In genomic region chr1:36224537-36225297, GRCh38 we compare ENCODE assay signal across 8 cellular contexts. TPM values are rescaled to one million over a fixed set of nuclear protein-coding genes. Genes with fewer than 3 reads are reported as not detected.
A peak's percentile ranks its signal among the peaks of the same experiment; 100 is the strongest.
DNase-seq lines count a peak whose midpoint lies in the region; ATAC-seq, FAIRE-seq and TF ChIP-seq lines count a peak whose summit lies in the region.

No MANE protein-coding gene starts in this region.

- H3K9me3 ChIP-seq in T-helper 17 cell (ENCODE audit: control insufficient read depth, low read length, poor library complexity, severe bottlenecking) (no peaks in the 10 kb centered on the region), H1 (ENCODE audit: insufficient read depth in 2 of 2, low read depth in 1 of 2, low read length in 1 of 2) (no peaks in the 10 kb centered on the region), mesodermal cell (ENCODE audit: control insufficient read depth, low read length) (no peaks in the 10 kb centered on the region), transverse colon (no peaks in the 10 kb centered on the region)

- TF ChIP-seq EP300 in H1 (IDR thresholded peaks at IDR 0.05; ENCODE audit: borderline replicate concordance in 1 of 2, low read depth in 2 of 2, low read length in 2 of 2) = no peak
- TF ChIP-seq EP300 in transverse colon (IDR thresholded peaks at IDR 0.05; ENCODE audit: low read depth) = no peak

- H3K27me3 ChIP-seq in H1 (replicated peaks in 1 of 4; ENCODE audit: control insufficient read depth in 3 of 4, extremely low read depth in 1 of 4, insufficient read depth in 3 of 4, low read length in 3 of 4) (no peaks in the 10 kb centered on the region), transverse colon (no peaks in the 10 kb centered on the region)

- 0 out of 2 replicates have a peak overlapping the region, but pooled peaks have one; percentile 74 for H2BK15ac ChIP-seq in H1 (ENCODE audit: low read length)

- peak overlapping the region; percentile 82 to 98 (median 96) for H3K9ac ChIP-seq in H1 (replicated peaks in 1 of 4; ENCODE audit: extremely low read depth in 1 of 4, low read depth in 3 of 4, low read length in 3 of 4)

- H2BK120ac ChIP-seq in H1 (replicated peaks; ENCODE audit: low read depth, low read length) = no peak overlapping the region

- WGBS in H1 (ENCODE audit: extremely low coverage in 1 of 2, insufficient coverage in 1 of 2, insufficient read length in 1 of 2, insufficient replicate concordance in 2 of 2, low coverage in 1 of 2, low lambda C conversion rate in 2 of 2, missing lambda C conversion rate in 1 of 2), 2 experiments = 2% methylated on average over 28 of the region's 29 CpGs; no CpG with 5 or more reads in 1 of the 2 experiments
- WGBS in mesodermal cell (ENCODE audit: insufficient coverage in 2 of 2), 2 experiments = 0% methylated on average over 21 to 23 of the region's 29 CpGs
- WGBS in transverse colon (ENCODE audit: low coverage in 1 of 2), 2 donors = 0% methylated on average over 29 of the region's 29 CpGs; no CpG with 5 or more reads in 1 of the 2 donors

- ATAC-seq in GM18868 (IDR thresholded peaks at IDR 0.05; ENCODE audit: unreplicated experiment) (peak; percentile 56), HG03060 (IDR thresholded peaks at IDR 0.05; ENCODE audit: low read depth, unreplicated experiment) (peak; percentile 1), T-helper 17 cell (peak; percentile 61)

- POLR2A ChIA-PET in H1 (lab: Charles Lee; ENCODE audit: partially characterized antibody) = interaction anchor here (0.8 to 5.0 kb wide), 27 partner anchors 8 to 239 kb away, joined by 3 to 48 read pairs (median 5); partner anchors contain the start of genes MAP7D1, MRPS15, SH3D21 and STK40

- H4K91ac ChIP-seq in H1 (replicated peaks; ENCODE audit: insufficient read length, low read length) = peak overlapping the region; percentile 48

- peak overlapping the region; percentile 94 for H4K8ac ChIP-seq in H1 (ENCODE audit: extremely low read depth, insufficient read depth, low read length)

- peak overlapping the region; percentile 95 for H3K18ac ChIP-seq in H1 (ENCODE audit: extremely low read depth, low read length)

- TF ChIP-seq POLR2A in H1 (IDR thresholded peaks at IDR 0.05; ENCODE audit: control extremely low read depth in 1 of 2, low read depth in 2 of 2, low read length in 2 of 2) = peak in 1 of 2 experiments; percentile 37; a peak in 1 of 3 replicates
- TF ChIP-seq POLR2A in transverse colon (IDR thresholded peaks at IDR 0.05) = no peak

- H2BK12ac ChIP-seq in H1 (ENCODE audit: low read depth, low read length) = peak overlapping the region; percentile 78; the same call in 1 of the 2 replicates

- no peak overlapping the region for H2AK5ac ChIP-seq in H1 (ENCODE audit: low read depth, low read length)

- H3K36me3 Mint-ChIP-seq in T-helper 17 cell (ENCODE audit: low read depth) = peaks cover 6% of the 10 kb centered on the region

- peak; percentile 36 for DNase-seq in NCI-H187 treated with DMSO at 0.1 percent for 48 hours (lab: John Stamatoyannopoulos, UW)
- peak in 1 of 3 donors; percentile 69 for DNase-seq in T-helper 17 cell
- peak; percentile 23 to 88 for DNase-seq in H1 (ENCODE audit: low read depth in 1 of 2, low spot score in 2 of 2)
- DNase-seq in transverse colon = no peak

- H3K4me2 ChIP-seq in H1 (ENCODE audit: insufficient read depth in 1 of 2, low read depth in 2 of 2, low read length in 2 of 2) = peak overlapping the region; percentile 84 to 94

- FAIRE-seq in H1 (lab: Jason Lieb, UNC) = no peak

- CTCF ChIA-PET in H1 (lab: Charles Lee; ENCODE audit: partially characterized antibody) = interaction anchor here (0.6 to 5.0 kb wide), 27 partner anchors 10 to 204 kb away, joined by 3 to 38 read pairs (median 4); partner anchors contain the start of genes LSM10 and TRAPPC3

- no peak overlapping the region for H3K23ac ChIP-seq in H1 (ENCODE audit: insufficient read length)

- H3K79me2 ChIP-seq in H1 (ENCODE audit: control insufficient read depth in 1 of 2, insufficient read depth in 2 of 2, low read length in 2 of 2) = peaks cover 39 to 54% of the 10 kb centered on the region in 2 experiments

- H3K79me1 ChIP-seq in H1 (ENCODE audit: low read depth, low read length) = no peaks in the 10 kb centered on the region; the same call in 1 of the 2 replicates

- no peak overlapping the region for H2BK20ac ChIP-seq in H1 (ENCODE audit: low read length)

- peak overlapping the region; percentile 64 for H4K5ac ChIP-seq in H1 (ENCODE audit: insufficient read length, low read depth, low read length)

- peak overlapping the region; percentile 95 for H3K4me3 Mint-ChIP-seq in T-helper 17 cell

- peaks cover 34% of the 10 kb centered on the region for H3K4me1 Mint-ChIP-seq in T-helper 17 cell

- TF ChIP-seq CTCF in C4-2B (conservative IDR thresholded peaks at IDR 0.05) (no peak; the same call in 1 of the 2 replicates), H1 (IDR thresholded peaks at IDR 0.05; ENCODE audit: control extremely low read depth in 1 of 3, insufficient read depth in 1 of 3, low read depth in 1 of 3, low read length in 3 of 3) (peak in 2 of 3 experiments; percentile 36 to 53; a peak in 2 of 4 replicates), transverse colon (IDR thresholded peaks at IDR 0.05) (peak; percentile 41 to 69 (median 46))

- intact Hi-C loops in transverse colon (cut with DNase I; ENCODE audit: low total_unique reads) = no loop called here

- peak overlapping the region; percentile 93 for H2BK5ac ChIP-seq in H1 (ENCODE audit: low read depth, low read length)

- H3K14ac ChIP-seq in H1 (ENCODE audit: insufficient read length) = no peak overlapping the region

- peak in 1 of 2 experiments; percentile 35; a peak in 1 of 4 replicates for TF ChIP-seq RAD21 in H1 (IDR thresholded peaks at IDR 0.05 in 1 of 2, conservative IDR thresholded peaks at IDR 0.05 in 1 of 2; ENCODE audit: low read depth in 2 of 2, low read length in 2 of 2)

- peaks cover 2% of the 10 kb centered on the region for H3K23me2 ChIP-seq in H1 (ENCODE audit: low read depth, low read length)

- H3K4me1 ChIP-seq in H1 (replicated peaks in 1 of 4; ENCODE audit: control insufficient read depth in 3 of 4, insufficient read depth in 4 of 4, low read length in 3 of 4) = peaks cover 0 to 3% (median 0%) of the 10 kb centered on the region in 4 experiments; a peak in 1 of 7 replicates
- peaks cover 15% of the 10 kb centered on the region for H3K4me1 ChIP-seq in mesodermal cell (ENCODE audit: control insufficient read depth, insufficient read depth, low read length, poor library complexity, severe bottlenecking)
- peaks cover 13 to 42% (median 34%) of the 10 kb centered on the region in 4 donors for H3K4me1 ChIP-seq in transverse colon

- H3K4me3 ChIP-seq in H1 (ENCODE audit: extremely low read depth in 1 of 4, insufficient read depth in 2 of 4, low read depth in 3 of 4, low read length in 4 of 4) = peak overlapping the region; percentile 91 to 96 (median 94)
- peak overlapping the region; percentile 94 for H3K4me3 ChIP-seq in mesodermal cell (ENCODE audit: extremely low read depth, insufficient read depth, low read length, poor library complexity, severe bottlenecking)
- peak overlapping the region; percentile 74 to 96 (median 90) for H3K4me3 ChIP-seq in transverse colon

- no peak overlapping the region for H3K4ac ChIP-seq in H1 (replicated peaks; ENCODE audit: insufficient read length, low read depth, low read length)

- H3K36me3 ChIP-seq in H1 (ENCODE audit: control insufficient read depth in 2 of 4, insufficient read depth in 4 of 4, low read length in 3 of 4) (peaks cover 0 to 18% (median 6%) of the 10 kb centered on the region in 4 experiments; a peak in 5 of 8 replicates), mesodermal cell (ENCODE audit: control insufficient read depth, insufficient read depth, low read length) (peaks cover 41% of the 10 kb centered on the region), transverse colon (no peaks in the 10 kb centered on the region)

- H2AFZ ChIP-seq in H1 (ENCODE audit: low read length) = no peak overlapping the region; the same call in 1 of the 2 replicates

- H3K27ac Mint-ChIP-seq in T-helper 17 cell = peak overlapping the region; percentile 99

- H3K27ac ChIP-seq in C4-2B = peak overlapping the region; percentile 92
- H3K27ac ChIP-seq in H1 (ENCODE audit: low read depth, low read length) = peak overlapping the region; percentile 98
- peak overlapping the region; percentile 96 for H3K27ac ChIP-seq in mesodermal cell (ENCODE audit: low read depth, low read length, severe bottlenecking)
- peak overlapping the region; percentile 95 to 99 (median 98) for H3K27ac ChIP-seq in transverse colon

- H3K56ac ChIP-seq in H1 (replicated peaks; ENCODE audit: insufficient read length, low read depth, low read length) = peak overlapping the region; percentile 91

- no peaks in the 10 kb centered on the region for H3K27me3 Mint-ChIP-seq in T-helper 17 cell

- in situ Hi-C loops in transverse colon (cut with MboI; ENCODE audit: low pct_ligation_motif_present in 1 of 4, low pct_unique_long_range_greater_than_20kb in 1 of 4, low sequenced_read_pairs in 3 of 4) = no loop called here

- peaks cover 14 to 19% of the 10 kb centered on the region in 2 experiments for H4K20me1 ChIP-seq in H1 (replicated peaks in 1 of 2; ENCODE audit: control insufficient read depth in 1 of 2, insufficient read depth in 2 of 2, low read length in 2 of 2)

TF ChIP-seq in H1, 55 proteins besides CTCF, POLR2A, EP300 and RAD21 (continues in another document):
- 0 out of 4 replicates have a peak, but pooled peaks have one; percentile 30 to 47 for TF ChIP-seq HDAC2 (IDR thresholded peaks at IDR 0.05; ENCODE audit: borderline replicate concordance in 1 of 2, low read depth in 2 of 2, low read length in 2 of 2)
- no peak for TF ChIP-seq TBP (IDR thresholded peaks at IDR 0.05; ENCODE audit: low read depth, low read length)
- TF ChIP-seq SAP30 (IDR thresholded peaks at IDR 0.05; ENCODE audit: insufficient read depth, insufficient replicate concordance, low read length) = peak; percentile 5

RNA-seq across cellular contexts. Expression of gene THRAP3, which starts 0.5 kb away (rescaled TPM):
- total RNA-seq in T-helper 17 cell = 10 to 100 TPM; 74.5 to 76.3 TPM
- total RNA-seq in H1 (2021; fragmentation: NEBNext Ultra II Directional; extraction: Animal tissue kit (Norgen Biotek cat#: 25700)) = 183 TPM in 2 replicates
- 36.0 and 40.2 TPM in 2 replicates for polyA plus RNA-seq in H1 (2011; rRNA removed)
- 57.4 TPM for polyA plus RNA-seq in H1 (2011; cell fraction: cytosol; rRNA removed)
- polyA plus RNA-seq in H1 (2011; cell fraction: nucleus; rRNA removed) = 56.5 TPM
- polyA plus RNA-seq in H1 (2012, experiment 1 of 2) = 91.4 to 137 TPM (median 101 TPM) in 4 replicates
- polyA plus RNA-seq in H1 (2012, experiment 2 of 2) = 18.0 TPM
- 107 TPM for polyA plus RNA-seq in H1 (2013, experiment 1 of 2)
- polyA plus RNA-seq in H1 (2013, experiment 2 of 2) = 101 TPM
- 133 and 218 TPM in 2 replicates for polyA minus RNA-seq in H1 (2011; rRNA and poly(A)+ RNA removed)
- polyA minus RNA-seq in H1 (2011; cell fraction: cytosol; rRNA and poly(A)+ RNA removed) = 76.3 TPM
- polyA minus RNA-seq in H1 (2011; cell fraction: nucleus; rRNA and poly(A)+ RNA removed) = 86.2 TPM
- polyA plus RNA-seq in mesodermal cell (2013, experiment 1 of 2) = 85.5 TPM
- polyA plus RNA-seq in mesodermal cell (2013, experiment 2 of 2) = 84.7 TPM
- total RNA-seq in transverse colon = 10 to 100 TPM; 25.8 to 73.7 (median 59.9) TPM

Comparison
In these comparisons a context has a peak if more than half of its experiments do, and no peak if none do; other contexts are left out.
1. ATAC-seq: peak in every context shown above with its lines; median percentile 61 in T-helper 17 cell; 56 in GM18868; 1 in HG03060.